In genomic region chr7:28619256-28619655, GRCh38 we compare ENCODE assay signal across 21 cellular contexts.
"Had no signal": no experiment of that assay in that cellular context is flagged by ENCODE, and none has a peak within 500 bp of the region (broad histone marks: within the 10 kb centered on the region; RNA-seq: fewer than 3 reads in every experiment).

No MANE protein-coding gene starts in this region.

- H3K9me3 ChIP-seq: esophagus muscularis mucosa, gastrocnemius medialis, heart right ventricle, left lung, lower lobe of right lung, pancreas, psoas muscle, sigmoid colon, tibial artery had no signal

- H3K4me1 ChIP-seq: left lung, lower lobe of right lung had no signal

- DNase-seq: central memory CD4-positive, alpha-beta T cell; cortex of kidney; effector memory CD4-positive, alpha-beta T cell; gastrocnemius medialis; heart right ventricle; islet precursor cell; left lung; lower lobe of right lung; midbrain; naive B cell; occipital lobe; pancreas; psoas muscle; retina; sigmoid colon; stimulated activated CD4-positive, alpha-beta T cell treated with anti-CD3 and anti-CD28 coated beads, Interleukin-12 subunit alpha, Interleukin-12 subunit beta, amount 100 ng/mL, for 4 hours; stimulated activated naive CD4-positive, alpha-beta T cell; tibial artery had no signal

- H3K27ac ChIP-seq: epithelial cell of prostate, heart right ventricle, left lung, lower lobe of right lung, psoas muscle, sigmoid colon, skin epidermis had no signal

- H3K4me3 ChIP-seq: esophagus muscularis mucosa, gastrocnemius medialis, heart right ventricle, left lung, lower lobe of right lung, pancreas, psoas muscle, sigmoid colon, skin epidermis, tibial artery had no signal

- ATAC-seq: gastrocnemius medialis, heart right ventricle, left lung, lower lobe of right lung, pancreas, psoas muscle had no signal

- H3K36me3 ChIP-seq: esophagus muscularis mucosa, gastrocnemius medialis, heart right ventricle, left lung, lower lobe of right lung, pancreas, sigmoid colon, tibial artery had no signal
